In the genomic region with DNA sequence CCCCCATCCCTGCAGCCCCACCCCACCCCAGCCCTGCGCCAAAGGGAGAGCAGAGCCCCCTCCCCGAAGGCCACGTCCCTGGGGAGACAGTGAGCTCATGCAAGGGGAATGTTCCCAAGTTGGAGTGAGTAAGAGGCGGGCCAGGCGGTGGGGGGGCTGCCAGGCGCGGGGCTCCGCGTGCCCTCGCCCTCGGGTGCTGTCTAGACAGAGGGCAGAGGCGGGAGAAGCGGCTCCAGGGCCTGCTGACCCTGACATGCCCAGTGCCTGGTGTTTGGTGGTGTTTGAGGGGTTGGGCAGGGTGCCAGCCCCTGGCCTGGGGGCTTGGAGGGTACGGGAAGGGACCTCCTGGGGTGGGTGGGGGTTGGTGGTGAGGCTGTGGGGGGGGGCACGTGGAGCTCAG, we compare ENCODE assay signal across 11 cellular contexts. TPM values are rescaled to one million over a fixed set of nuclear protein-coding genes. Genes with fewer than 3 reads are reported as not detected.
DNase-seq lines count a peak whose midpoint lies in the region; ATAC-seq and TF ChIP-seq lines count a peak whose summit lies in the region.
"Had no signal": no experiment of that assay in that cellular context is flagged by ENCODE, and none has a peak within 500 bp of the region (broad histone marks: within the 10 kb centered on the region; RNA-seq: fewer than 3 reads in every experiment).

No MANE protein-coding gene starts in this region.

- no peaks in the 10 kb centered on the region for H3K36me3 ChIP-seq in HEK293 (ENCODE audit: control insufficient read depth in 2 of 2, insufficient read depth in 1 of 2, low read length in 2 of 2)
- H3K36me3 ChIP-seq in hepatocyte (replicated peaks; ENCODE audit: insufficient read depth, low read depth), result no peaks in the 10 kb centered on the region
- H3K36me3 ChIP-seq in stomach smooth muscle (ENCODE audit: control insufficient read depth in 2 of 2, insufficient read depth in 2 of 2, low read length in 2 of 2), result peaks cover 0 to 2% of the 10 kb centered on the region in 2 donors

- no peak overlapping the region for H3K27ac ChIP-seq in HEK293 (ENCODE audit: extremely low read depth, low read depth, low read length)
- peak overlapping the region; percentile 99 for H3K27ac ChIP-seq in hepatocyte
- peak overlapping the region; percentile 77 for H3K27ac ChIP-seq in stomach smooth muscle (ENCODE audit: low read length)

- H3K9me3 Mint-ChIP-seq in naive thymus-derived CD8-positive, alpha-beta T cell, result no peaks in the 10 kb centered on the region
- H3K9me3 Mint-ChIP-seq: type B pancreatic cell had no signal

- POLR2A ChIA-PET in HEK293 (lab: Yijun Ruan, JAX), result interaction anchor here (0.7 to 2.0 kb wide), 9 partner anchors 9 to 280 kb away, joined by 3 to 8 read pairs (median 4); a partner anchor contains a TSS
- POLR2A ChIA-PET in naive thymus-derived CD8-positive, alpha-beta T cell (lab: Charles Lee), result interaction anchor here (0.5 to 1.6 kb wide), 4 partner anchors 14 to 27 kb away, joined by 4 to 8 read pairs (median 6); a partner anchor contains a TSS

- H3K4me2 ChIP-seq in hepatocyte, result peak overlapping the region; percentile 97

- peak; percentile 58 for DNase-seq in amniotic stem cell (lab: John Stamatoyannopoulos, UW)
- peak; percentile 85 for DNase-seq in hepatocyte (ENCODE audit: low spot score)
- no peak for DNase-seq in GM10266 (ENCODE audit: extremely low spot score)
- DNase-seq in naive thymus-derived CD8-positive, alpha-beta T cell, result no peak
- DNase-seq: activated CD8-positive, alpha-beta memory T cell treated with anti-CD3 and anti-CD28 coated beads, Interleukin-2, amount 10 ng/mL, durations not matched to agents 7 days and 5 days had no signal

- H3K79me2 ChIP-seq in hepatocyte, result peaks cover 25% of the 10 kb centered on the region

- CTCF ChIA-PET in HEK293 (lab: Yijun Ruan, JAX), result interaction anchor here (0.9 to 1.0 kb wide), 2 partner anchors 9 to 11 kb away, joined by 3 to 4 read pairs; no protein-coding TSS in a partner anchor

- ATAC-seq in GM21367 (IDR thresholded peaks at IDR 0.05; ENCODE audit: unreplicated experiment), result no peak
- ATAC-seq in GM18873 (IDR thresholded peaks at IDR 0.05; ENCODE audit: low FRiP score, unreplicated experiment), result no peak
- no peak for ATAC-seq in naive thymus-derived CD8-positive, alpha-beta T cell
- ATAC-seq: activated CD8-positive, alpha-beta memory T cell treated with anti-CD3 and anti-CD28 coated beads, Interleukin-2, amount 10 ng/mL, durations not matched to agents 7 days and 5 days; left colon had no signal

- peaks cover 0 to 19% (median 8%) of the 10 kb centered on the region in 4 donors for H3K4me1 Mint-ChIP-seq in naive thymus-derived CD8-positive, alpha-beta T cell

- no peak overlapping the region for H2AFZ ChIP-seq in hepatocyte

- no peaks in the 10 kb centered on the region for H3K27me3 ChIP-seq in hepatocyte
- H3K27me3 ChIP-seq in stomach smooth muscle (ENCODE audit: control insufficient read depth in 1 of 2, insufficient read depth in 2 of 2, low read length in 2 of 2), result peaks cover 0 to 2% of the 10 kb centered on the region in 2 donors

- H3K36me3 Mint-ChIP-seq in naive thymus-derived CD8-positive, alpha-beta T cell, result no peaks in the 10 kb centered on the region
- H3K36me3 Mint-ChIP-seq: activated CD8-positive, alpha-beta memory T cell treated with anti-CD3 and anti-CD28 coated beads, Interleukin-2, amount 10 ng/mL, durations not matched to agents 7 days and 5 days; type B pancreatic cell had no signal

- no peak overlapping the region for H3K4me3 ChIP-seq in HEK293 (ENCODE audit: low read depth, low read length)
- H3K4me3 ChIP-seq in hepatocyte, result peak overlapping the region; percentile 67
- peak overlapping the region; percentile 83 to 98 for H3K4me3 ChIP-seq in stomach smooth muscle (ENCODE audit: low read length in 2 of 2)

- peaks cover 7 to 27% (median 11%) of the 10 kb centered on the region in 5 donors for H3K27me3 Mint-ChIP-seq in naive thymus-derived CD8-positive, alpha-beta T cell

- H4K20me1 ChIP-seq in hepatocyte (ENCODE audit: insufficient read depth, poor library complexity, severe bottlenecking), result no peaks in the 10 kb centered on the region

- peak overlapping the region in 1 of 2 donors; percentile 94 for H3K9ac ChIP-seq in stomach smooth muscle (ENCODE audit: low read length in 2 of 2)

- H3K4me3 Mint-ChIP-seq in naive thymus-derived CD8-positive, alpha-beta T cell, result no peak overlapping the region
- H3K4me3 Mint-ChIP-seq: activated CD8-positive, alpha-beta memory T cell treated with anti-CD3 and anti-CD28 coated beads, Interleukin-2, amount 10 ng/mL, durations not matched to agents 7 days and 5 days had no signal

- H3K9me2 ChIP-seq in hepatocyte (replicated peaks; ENCODE audit: insufficient read depth), result no peaks in the 10 kb centered on the region

- WGBS in hepatocyte (ENCODE audit: low lambda C conversion rate, missing lambda C conversion rate), result 20% methylated on average over 12 of the region's 15 CpGs

- TF ChIP-seq CTCF in HEK293 (tag by site-specific recombination; IDR thresholded peaks at IDR 0.05), result no peak
- no peak for TF ChIP-seq CTCF in hepatocyte (IDR thresholded peaks at IDR 0.05; ENCODE audit: poor library complexity)
- TF ChIP-seq CTCF in GM10266 (IDR thresholded peaks at IDR 0.05; ENCODE audit: control insufficient read depth, insufficient read depth, low read depth, missing control alignments), result no peak

- H3K27ac Mint-ChIP-seq in naive thymus-derived CD8-positive, alpha-beta T cell, result no peak overlapping the region
- H3K27ac Mint-ChIP-seq: activated CD8-positive, alpha-beta memory T cell treated with anti-CD3 and anti-CD28 coated beads, Interleukin-2, amount 10 ng/mL, durations not matched to agents 7 days and 5 days; type B pancreatic cell had no signal

- no peaks in the 10 kb centered on the region for H3K9me3 ChIP-seq in HEK293 (ENCODE audit: control insufficient read depth, insufficient read depth, low read depth, low read length)
- no peaks in the 10 kb centered on the region for H3K9me3 ChIP-seq in hepatocyte (ENCODE audit: low read depth)
- no peaks in the 10 kb centered on the region for H3K9me3 ChIP-seq in stomach smooth muscle (ENCODE audit: control insufficient read depth in 2 of 2, low read length in 2 of 2)

- H3K4me1 ChIP-seq in HEK293 (ENCODE audit: control insufficient read depth, insufficient read depth, low read length), result no peaks in the 10 kb centered on the region
- peaks cover 37% of the 10 kb centered on the region for H3K4me1 ChIP-seq in hepatocyte (ENCODE audit: insufficient read depth)
- H3K4me1 ChIP-seq in stomach smooth muscle (ENCODE audit: control insufficient read depth, insufficient read depth, low read length), result peaks cover 30% of the 10 kb centered on the region

TF ChIP-seq in HEK293, 187 proteins besides CTCF, POLR2A, EP300 and RAD21 (continues in another document):
- peak; percentile 53 for TF ChIP-seq KLF8 (tag by site-specific recombination; IDR thresholded peaks at IDR 0.05)
- 0 out of 2 replicates have a peak, but pooled peaks have one; percentile 28 for TF ChIP-seq SP3 (tag by site-specific recombination; IDR thresholded peaks at IDR 0.05)
- TF ChIP-seq SP7 (tag by site-specific recombination; IDR thresholded peaks at IDR 0.05), result peak; percentile 53; the same call in 1 of the 2 replicates
- peak; percentile 74 for TF ChIP-seq GLIS1 (tag by site-specific recombination; IDR thresholded peaks at IDR 0.05)
- TF ChIP-seq ZIC2 (tag by site-specific recombination; IDR thresholded peaks at IDR 0.05), result peak; percentile 24; the same call in 1 of the 2 replicates
- no peak for TF ChIP-seq ZNF433 (tag by site-specific recombination; IDR thresholded peaks at IDR 0.05; ENCODE audit: low read depth)
- TF ChIP-seq, protein P1, sequence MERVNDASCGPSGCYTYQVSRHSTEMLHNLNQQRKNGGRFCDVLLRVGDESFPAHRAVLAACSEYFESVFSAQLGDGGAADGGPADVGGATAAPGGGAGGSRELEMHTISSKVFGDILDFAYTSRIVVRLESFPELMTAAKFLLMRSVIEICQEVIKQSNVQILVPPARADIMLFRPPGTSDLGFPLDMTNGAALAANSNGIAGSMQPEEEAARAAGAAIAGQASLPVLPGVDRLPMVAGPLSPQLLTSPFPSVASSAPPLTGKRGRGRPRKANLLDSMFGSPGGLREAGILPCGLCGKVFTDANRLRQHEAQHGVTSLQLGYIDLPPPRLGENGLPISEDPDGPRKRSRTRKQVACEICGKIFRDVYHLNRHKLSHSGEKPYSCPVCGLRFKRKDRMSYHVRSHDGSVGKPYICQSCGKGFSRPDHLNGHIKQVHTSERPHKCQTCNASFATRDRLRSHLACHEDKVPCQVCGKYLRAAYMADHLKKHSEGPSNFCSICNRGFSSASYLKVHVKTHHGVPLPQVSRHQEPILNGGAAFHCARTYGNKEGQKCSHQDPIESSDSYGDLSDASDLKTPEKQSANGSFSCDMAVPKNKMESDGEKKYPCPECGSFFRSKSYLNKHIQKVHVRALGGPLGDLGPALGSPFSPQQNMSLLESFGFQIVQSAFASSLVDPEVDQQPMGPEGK (tag by site-specific recombination; IDR thresholded peaks at IDR 0.05), result peak; percentile 69
- no peak for TF ChIP-seq ZNF140 (tag by site-specific recombination; IDR thresholded peaks at IDR 0.05)
- TF ChIP-seq OVOL3 (tag by site-specific recombination; IDR thresholded peaks at IDR 0.05), result no peak
- TF ChIP-seq ZNF664 (tag by site-specific recombination; IDR thresholded peaks at IDR 0.05), result no peak
- TF ChIP-seq ZFHX2 (tag by site-specific recombination; conservative IDR thresholded peaks at IDR 0.05), result 0 out of 2 replicates have a peak, but pooled peaks have one; percentile 44
- TF ChIP-seq EGR2 (tag by site-specific recombination; IDR thresholded peaks at IDR 0.05; ENCODE audit: low read depth), result 0 out of 2 replicates have a peak, but pooled peaks have one; percentile 16

RNA-seq across cellular contexts. Expression of a gene that starts 1.0 kb away (rescaled TPM):
- total RNA-seq in hepatocyte, result 106 and 131 TPM in 2 replicates
- polyA plus RNA-seq in hepatocyte, result 171 and 209 TPM in 2 replicates
- 1 to 10 TPM; 3.0 to 4.2 TPM for total RNA-seq in naive thymus-derived CD8-positive, alpha-beta T cell
- 1 to 10 TPM; 2.4 to 3.2 (median 2.8) TPM for polyA plus RNA-seq in naive thymus-derived CD8-positive, alpha-beta T cell

RNA-seq across cellular contexts. Expression of a gene that starts 14.2 kb away (rescaled TPM):
- 42.7 and 43.9 TPM in 2 replicates for total RNA-seq in hepatocyte
- 84.7 and 89.6 TPM in 2 replicates for polyA plus RNA-seq in hepatocyte
- total RNA-seq in naive thymus-derived CD8-positive, alpha-beta T cell, result 100 to 1,000 TPM; 122 to 125 TPM
- 10 to 100 TPM; 56.2 to 70.7 (median 61.0) TPM for polyA plus RNA-seq in naive thymus-derived CD8-positive, alpha-beta T cell

RNA-seq across cellular contexts. Expression of a gene that starts 18.1 kb away (rescaled TPM):
- 0.16 and 2.4 TPM in 2 replicates for total RNA-seq in hepatocyte
- polyA plus RNA-seq in hepatocyte, result 1.2 TPM in 1 of 2 replicates, not detected in the other
- not detected for total RNA-seq in naive thymus-derived CD8-positive, alpha-beta T cell
- polyA plus RNA-seq in naive thymus-derived CD8-positive, alpha-beta T cell, result 1 to 10 TPM in 1 of 3 donors, not detected in 2; 1.2 TPM
- total RNA-seq: left colon had no signal

RNA-seq across cellular contexts. Expression of a gene that starts 31.5 kb away (rescaled TPM):
- 27.2 and 34.9 TPM in 2 replicates for total RNA-seq in hepatocyte
- 22.1 and 23.0 TPM in 2 replicates for polyA plus RNA-seq in hepatocyte
- not detected for total RNA-seq in naive thymus-derived CD8-positive, alpha-beta T cell
- polyA plus RNA-seq in naive thymus-derived CD8-positive, alpha-beta T cell, result not detected
- total RNA-seq: activated CD8-positive, alpha-beta memory T cell treated with anti-CD3 and anti-CD28 coated beads, Interleukin-2, amount 10 ng/mL, durations not matched to agents 7 days and 5 days had no signal

RNA-seq across cellular contexts. Expression of a gene that starts 37.5 kb away (rescaled TPM):
- total RNA-seq in hepatocyte, result 0.20 TPM in 1 of 2 replicates, not detected in the other
- 0.18 and 0.70 TPM in 2 replicates for polyA plus RNA-seq in hepatocyte
- total RNA-seq in naive thymus-derived CD8-positive, alpha-beta T cell, result 1 to 10 TPM; 2.4 to 2.6 TPM
- polyA plus RNA-seq in naive thymus-derived CD8-positive, alpha-beta T cell, result not detected
- total RNA-seq: activated CD8-positive, alpha-beta memory T cell treated with anti-CD3 and anti-CD28 coated beads, Interleukin-2, amount 10 ng/mL, durations not matched to agents 7 days and 5 days; left colon had no signal

Comparison
In these comparisons a context has a peak if more than half of its experiments do, and no peak if none do; other contexts are left out.
1. DNase-seq: peak in amniotic stem cell (single experiment) and hepatocyte (single experiment); none in GM10266 (single experiment) and naive thymus-derived CD8-positive, alpha-beta T cell (0 of 10).
2. RNA of a gene that starts 1.0 kb away (total RNA-seq): 106 to 131 TPM in hepatocyte; 3.0 to 4.2 TPM in naive thymus-derived CD8-positive, alpha-beta T cell; every median in the first group is over 10 times any median in the second.